ENCODE assay signal across 25 cellular contexts in the genomic region with DNA sequence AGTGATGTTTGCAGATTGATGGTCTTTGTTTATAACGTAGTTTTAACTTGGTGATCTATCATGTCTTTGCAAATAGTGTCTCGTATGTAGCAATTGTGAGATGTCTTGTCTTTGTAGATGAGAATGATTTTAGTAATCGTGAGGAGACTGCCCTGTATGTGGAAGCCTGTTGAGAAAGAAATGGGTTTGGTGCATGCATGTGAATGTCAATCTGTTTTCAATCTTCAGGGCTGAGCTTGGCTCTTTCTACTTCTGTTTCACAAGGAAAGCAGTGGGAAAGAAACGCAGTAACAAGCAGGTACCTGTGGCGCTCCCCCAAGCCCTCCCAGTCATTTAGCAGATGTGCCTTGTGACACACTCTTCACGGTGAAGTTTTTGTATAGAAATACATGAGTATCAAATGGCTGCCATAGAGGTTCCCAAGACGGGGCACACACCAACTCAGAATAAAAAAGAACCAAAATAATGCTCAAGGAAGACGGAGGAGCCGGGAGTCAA.
"Had no signal": no experiment of that assay in that cellular context is flagged by ENCODE, and none has a peak within 500 bp of the region (broad histone marks: within the 10 kb centered on the region; RNA-seq: fewer than 3 reads in every experiment).

No MANE protein-coding gene starts in this region.

- H3K4me1 ChIP-seq: left ventricle myocardium inferior, prostate gland, testis had no signal

- DNase-seq: islet precursor cell; left ventricle myocardium inferior; midbrain; mucosa of descending colon; naive thymus-derived CD4-positive, alpha-beta T cell; ovary; retina; right cardiac atrium; stimulated activated CD4-positive, alpha-beta T cell treated with anti-CD3 and anti-CD28 coated beads, Interleukin-12 subunit alpha, Interleukin-12 subunit beta, amount 100 ng/mL, for 4 hours; stimulated activated CD4-positive, alpha-beta T cell treated with anti-CD3 and anti-CD28 coated beads, Interleukin-15, amount 100 ng/mL, for 24 hours; stimulated activated CD4-positive, alpha-beta T cell treated with anti-CD3 and anti-CD28 coated beads, Interleukin-2, amount 100 ng/mL, for 24 hours; stimulated activated CD4-positive, alpha-beta T cell treated with anti-CD3 and anti-CD28 coated beads, Interleukin-4, amount 100 ng/mL, for 1 hour; stimulated activated naive B cell treated with anti-CD40 and anti-IgM and Interleukin-4, amounts not matched to agents 10 μg/mL and 1 μg/mL and 100 μg/mL, for 72 hours; stimulated activated naive CD8-positive, alpha-beta T cell treated with anti-CD3 and anti-CD28 coated beads, Interleukin-15, Interleukin-2, amounts not matched to agents 100 U/mL and 50 U/mL, for 24 hours; stomach; testis; thyroid gland; transverse colon; upper lobe of left lung had no signal

- H3K4me3 Mint-ChIP-seq: naive thymus-derived CD4-positive, alpha-beta T cell; natural killer cell treated with Interleukin-12 subunit alpha and Interleukin-12 subunit beta and Interleukin-15 and Interleukin-18, amount 100 ng/mL, for 72 hours; stimulated activated naive B cell treated with anti-CD40 and anti-IgM and Interleukin-4, amounts not matched to agents 10 μg/mL and 1 μg/mL and 100 μg/mL, for 72 hours had no signal

- H3K36me3 Mint-ChIP-seq: stimulated activated naive B cell treated with anti-CD40 and anti-IgM and Interleukin-4, amounts not matched to agents 10 μg/mL and 1 μg/mL and 100 μg/mL, for 72 hours had no signal

- H3K27ac Mint-ChIP-seq: naive thymus-derived CD4-positive, alpha-beta T cell; natural killer cell treated with Interleukin-12 subunit alpha and Interleukin-12 subunit beta and Interleukin-15 and Interleukin-18, amount 100 ng/mL, for 72 hours; stimulated activated naive B cell treated with anti-CD40 and anti-IgM and Interleukin-4, amounts not matched to agents 10 μg/mL and 1 μg/mL and 100 μg/mL, for 72 hours had no signal

- H3K4me3 ChIP-seq: left ventricle myocardium inferior, lung, mucosa of descending colon, ovary, prostate gland, skin epidermis, stomach, testis, thyroid gland, transverse colon, upper lobe of left lung, vagina had no signal

- H3K27ac ChIP-seq: left ventricle myocardium inferior, ovary, prostate gland, skin epidermis, stomach, testis, thyroid gland, transverse colon, upper lobe of left lung, vagina had no signal

- H3K36me3 ChIP-seq: left ventricle myocardium inferior, ovary, prostate gland, stomach, thyroid gland, transverse colon, upper lobe of left lung, vagina had no signal

- ATAC-seq: mucosa of descending colon; naive thymus-derived CD4-positive, alpha-beta T cell; natural killer cell treated with Interleukin-12 subunit alpha and Interleukin-12 subunit beta and Interleukin-15 and Interleukin-18, amount 100 ng/mL, for 72 hours; right cardiac atrium; sciatic nerve; stimulated activated naive B cell treated with anti-CD40 and anti-IgM and Interleukin-4, amounts not matched to agents 10 μg/mL and 1 μg/mL and 100 μg/mL, for 72 hours; stimulated activated naive CD8-positive, alpha-beta T cell treated with anti-CD3 and anti-CD28 coated beads, Interleukin-15, Interleukin-2, amounts not matched to agents 100 U/mL and 50 U/mL, for 24 hours had no signal

- H3K4me1 Mint-ChIP-seq: naive thymus-derived CD4-positive, alpha-beta T cell; stimulated activated naive B cell treated with anti-CD40 and anti-IgM and Interleukin-4, amounts not matched to agents 10 μg/mL and 1 μg/mL and 100 μg/mL, for 72 hours had no signal

- H3K27me3 Mint-ChIP-seq: natural killer cell treated with Interleukin-12 subunit alpha and Interleukin-12 subunit beta and Interleukin-15 and Interleukin-18, amount 100 ng/mL, for 72 hours had no signal

- H3K9me3 ChIP-seq: mucosa of descending colon, ovary, prostate gland, stomach, testis, thyroid gland, transverse colon, upper lobe of left lung, vagina had no signal

- H3K27me3 ChIP-seq: ovary, stomach, testis, thyroid gland, transverse colon, upper lobe of left lung, vagina had no signal
